Comparison of ENCODE assay signal across 10 cellular contexts in genomic region chr11:15988693-15989231, GRCh38.
DNase-seq lines count a peak whose midpoint lies in the region; ATAC-seq and TF ChIP-seq lines count a peak whose summit lies in the region.
"Had no signal": no experiment of that assay in that cellular context is flagged by ENCODE, and none has a peak within 500 bp of the region (broad histone marks: within the 10 kb centered on the region; RNA-seq: fewer than 3 reads in every experiment).

No MANE protein-coding gene starts in this region.

- in situ Hi-C loops in SK-MEL-5 (cut with HindIII; ENCODE audit: low pct_unique_long_range_greater_than_20kb, low sequenced_read_pairs), result no loop called here

- no peak overlapping the region for H2BK12ac ChIP-seq in trophoblast cell (ENCODE audit: low read length)

- H3K4me1 ChIP-seq in heart left ventricle (peaks cover 0 to 21% (median 9%) of the 10 kb centered on the region in 12 donors), trophoblast cell (ENCODE audit: control insufficient read depth in 1 of 2, insufficient read depth in 2 of 2, low read length in 2 of 2) (no peaks in the 10 kb centered on the region), tibial nerve (peaks cover 0 to 25% (median 3%) of the 10 kb centered on the region in 4 donors)

- no peaks in the 10 kb centered on the region for H3K79me1 ChIP-seq in trophoblast cell (ENCODE audit: low read length)

- TF ChIP-seq CTCF in heart left ventricle (IDR thresholded peaks at IDR 0.05), result peak in 11 of 12 donors; percentile 7 to 41 (median 32)
- peak in 1 of 5 experiments; percentile 26 for TF ChIP-seq CTCF in tibial nerve (IDR thresholded peaks at IDR 0.05)

- H3K4me3 ChIP-seq in heart left ventricle (no peak overlapping the region), trophoblast cell (ENCODE audit: low read depth, low read length) (no peak overlapping the region), tibial nerve (no peak overlapping the region)

- DNase-seq in SK-MEL-5 (ENCODE audit: low read depth, low spot score), result peak; percentile 51
- DNase-seq in heart left ventricle, result peak in 1 of 5 donors; percentile 46
- DNase-seq in trophoblast cell, result peak; percentile 22 to 49
- no peak for DNase-seq in NCI-H128 (lab: John Stamatoyannopoulos, UW; ENCODE audit: unreplicated experiment)
- no peak for DNase-seq in foreskin melanocyte
- no peak for DNase-seq in tibial nerve (ENCODE audit: low spot score in 2 of 2)
- DNase-seq: activated effector memory CD4-positive, alpha-beta T cell treated with anti-CD3 and anti-CD28 coated beads, Interleukin-2, amount 50 U/mL, for 16 hours; NCI-H2081 had no signal

- intact Hi-C loops in heart left ventricle (cut with DNase I), result loop anchor here in 1 of 10 donors (5.0 kb wide), 1 partner anchor 76 kb away; no protein-coding TSS in a partner anchor

- no peak overlapping the region for H4K8ac ChIP-seq in trophoblast cell (ENCODE audit: low read depth, low read length)

- H3K27me3 ChIP-seq in heart left ventricle, result no peaks in the 10 kb centered on the region
- no peaks in the 10 kb centered on the region for H3K27me3 ChIP-seq in trophoblast cell (ENCODE audit: insufficient read depth, low read length)
- no peaks in the 10 kb centered on the region for H3K27me3 ChIP-seq in tibial nerve

- H4K12ac ChIP-seq in trophoblast cell (ENCODE audit: low read depth, low read length), result no peak overlapping the region

- no peak overlapping the region for H3K4ac ChIP-seq in trophoblast cell (ENCODE audit: low read depth, low read length)

- no peaks in the 10 kb centered on the region for H3K79me2 ChIP-seq in trophoblast cell (ENCODE audit: control insufficient read depth, insufficient read depth, low read length, poor library complexity)

- H3K36me3 ChIP-seq in heart left ventricle (peaks cover 0 to 15% (median 0%) of the 10 kb centered on the region in 9 donors), trophoblast cell (ENCODE audit: control insufficient read depth in 1 of 2, insufficient read depth in 2 of 2, low read length in 2 of 2) (no peaks in the 10 kb centered on the region), tibial nerve (no peaks in the 10 kb centered on the region)

- no peak overlapping the region for H2BK5ac ChIP-seq in trophoblast cell (ENCODE audit: low read depth, low read length, poor library complexity)

- no peak overlapping the region for H2AK5ac ChIP-seq in trophoblast cell (ENCODE audit: low read length)

- no peak overlapping the region for H3K27ac ChIP-seq in heart left ventricle
- no peak overlapping the region for H3K27ac ChIP-seq in trophoblast cell (ENCODE audit: low read depth, low read length)
- no peak overlapping the region for H3K27ac ChIP-seq in tibial nerve

- H3K9me3 ChIP-seq in heart left ventricle (no peaks in the 10 kb centered on the region), trophoblast cell (ENCODE audit: insufficient read depth, low read depth, low read length) (no peaks in the 10 kb centered on the region), tibial nerve (no peaks in the 10 kb centered on the region)

- H3K4me2 ChIP-seq in trophoblast cell (ENCODE audit: low read length), result peak overlapping the region; percentile 51

- 54 to 71% (median 60%) methylated on average over 14 of the region's 14 CpGs for WGBS in heart left ventricle, 4 donors
- WGBS in trophoblast cell (ENCODE audit: extremely low coverage, insufficient coverage, insufficient read length), result no CpG with 5 or more reads among the region's 14 CpGs
- 88 to 92% methylated on average over 14 of the region's 14 CpGs for WGBS in tibial nerve, 2 donors

- H3K14ac ChIP-seq in trophoblast cell (ENCODE audit: low read length), result no peak overlapping the region

- TF ChIP-seq POLR2A in heart left ventricle (IDR thresholded peaks at IDR 0.05) (no peak), tibial nerve (IDR thresholded peaks at IDR 0.05) (no peak)

- peak; percentile 36 for ATAC-seq in GM18868 (IDR thresholded peaks at IDR 0.05; ENCODE audit: unreplicated experiment)
- peak; percentile 72 to 86 (median 76) for ATAC-seq in heart left ventricle
- no peak for ATAC-seq in HG02759 (IDR thresholded peaks at IDR 0.05; ENCODE audit: unreplicated experiment)

- TF ChIP-seq EP300 in tibial nerve (IDR thresholded peaks at IDR 0.05), result no peak

- H2BK120ac ChIP-seq in trophoblast cell (ENCODE audit: insufficient read depth, low read length, poor library complexity), result no peak overlapping the region

- no peak overlapping the region for H4K91ac ChIP-seq in trophoblast cell (ENCODE audit: low read depth, low read length)

- H3K23ac ChIP-seq in trophoblast cell (ENCODE audit: low read length), result no peak overlapping the region

- H3K9ac ChIP-seq in trophoblast cell (ENCODE audit: low read length), result no peak overlapping the region

- H2AFZ ChIP-seq in trophoblast cell (ENCODE audit: insufficient read depth, low read length, poor library complexity), result no peak overlapping the region

- H3K18ac ChIP-seq in trophoblast cell (ENCODE audit: low read length), result no peak overlapping the region

Comparison
In these comparisons a context has a peak if more than half of its experiments do, and no peak if none do; other contexts are left out.
1. DNase-seq: peak in SK-MEL-5 (single experiment) and trophoblast cell (2 of 2); none in NCI-H128 (single experiment), foreskin melanocyte (single experiment) and tibial nerve (0 of 2).